In genomic region chr11:1673841-1674193, GRCh38 we compare ENCODE assay signal across 1 cellular context.
TF ChIP-seq lines count a peak whose summit lies in the region.

No MANE protein-coding gene starts in this region.

TF ChIP-seq in HepG2, 621 proteins besides CTCF, POLR2A, EP300 and RAD21 (continues in another document):
- 0 out of 2 replicates have a peak, but pooled peaks have one; percentile 32 for TF ChIP-seq GFI1 (CRISPR knock-in tag; IDR thresholded peaks at IDR 0.05; ENCODE audit: borderline replicate concordance)
- TF ChIP-seq ETV5 (CRISPR knock-in tag; IDR thresholded peaks at IDR 0.05; ENCODE audit: borderline replicate concordance), result peak; percentile 79; the same call in 1 of the 2 replicates
- no peak for TF ChIP-seq POGZ (CRISPR knock-in tag; IDR thresholded peaks at IDR 0.05)
- TF ChIP-seq ZNF562 (CRISPR knock-in tag; IDR thresholded peaks at IDR 0.05; ENCODE audit: borderline replicate concordance), result no peak
- TF ChIP-seq ZNF720 (CRISPR knock-in tag; IDR thresholded peaks at IDR 0.05), result no peak
- peak; percentile 59; the same call in 1 of the 2 replicates for TF ChIP-seq SOX13 (IDR thresholded peaks at IDR 0.05)
- peak in 1 of 2 experiments; percentile 85; a peak in 2 of 4 replicates for TF ChIP-seq SOX13 (CRISPR knock-in tag; conservative IDR thresholded peaks at IDR 0.05 in 1 of 2, IDR thresholded peaks at IDR 0.05 in 1 of 2)
- no peak for TF ChIP-seq ZNF547 (CRISPR knock-in tag; IDR thresholded peaks at IDR 0.05)
- TF ChIP-seq ELF3 (CRISPR knock-in tag; IDR thresholded peaks at IDR 0.05), result peak; percentile 74; the same call in 1 of the 2 replicates
- TF ChIP-seq ZNF891 (CRISPR knock-in tag; IDR thresholded peaks at IDR 0.05), result no peak
- no peak for TF ChIP-seq CHD4 (IDR thresholded peaks at IDR 0.05; ENCODE audit: borderline replicate concordance, low read length)
- TF ChIP-seq TP53 (CRISPR knock-in tag; conservative IDR thresholded peaks at IDR 0.05), result no peak
- TF ChIP-seq ZNF615 (CRISPR knock-in tag; IDR thresholded peaks at IDR 0.05; ENCODE audit: borderline replicate concordance), result no peak
- TF ChIP-seq MXI1 (IDR thresholded peaks at IDR 0.05; ENCODE audit: borderline replicate concordance, low read depth, low read length), result no peak
- no peak for TF ChIP-seq MYNN (CRISPR knock-in tag; IDR thresholded peaks at IDR 0.05; ENCODE audit: low read depth)
- TF ChIP-seq IKZF1 (IDR thresholded peaks at IDR 0.05), result no peak
- peak; percentile 19; the same call in 1 of the 2 replicates for TF ChIP-seq ZKSCAN8 (CRISPR knock-in tag; IDR thresholded peaks at IDR 0.05; ENCODE audit: borderline replicate concordance)
- no peak for TF ChIP-seq SOX6 (IDR thresholded peaks at IDR 0.05)
- peak; percentile 82 for TF ChIP-seq SOX6 (CRISPR knock-in tag; IDR thresholded peaks at IDR 0.05)
- TF ChIP-seq ZC3H4 (CRISPR knock-in tag; IDR thresholded peaks at IDR 0.05; ENCODE audit: borderline replicate concordance), result no peak
- TF ChIP-seq ERF (CRISPR knock-in tag; IDR thresholded peaks at IDR 0.05), result no peak
- no peak for TF ChIP-seq EZH2 (conservative IDR thresholded peaks at IDR 0.05; ENCODE audit: low read depth, low read length)
- peak; percentile 43 for TF ChIP-seq ZEB1 (IDR thresholded peaks at IDR 0.05; ENCODE audit: insufficient replicate concordance, low read depth)
- no peak for TF ChIP-seq ZNF563 (CRISPR knock-in tag; IDR thresholded peaks at IDR 0.05)
- no peak for TF ChIP-seq BCLAF1 (IDR thresholded peaks at IDR 0.05)
- TF ChIP-seq ZBTB49 (CRISPR knock-in tag; IDR thresholded peaks at IDR 0.05; ENCODE audit: borderline replicate concordance), result no peak
- TF ChIP-seq NFE2 (CRISPR knock-in tag; IDR thresholded peaks at IDR 0.05), result no peak
- TF ChIP-seq PAF1 (CRISPR knock-in tag; IDR thresholded peaks at IDR 0.05), result no peak
- TF ChIP-seq FOXA1 (IDR thresholded peaks at IDR 0.05), result no peak
- peak; percentile 66 for TF ChIP-seq FOXA1 (CRISPR knock-in tag; IDR thresholded peaks at IDR 0.05)
- TF ChIP-seq SP140L (CRISPR knock-in tag; IDR thresholded peaks at IDR 0.05; ENCODE audit: borderline replicate concordance), result no peak
- TF ChIP-seq CEBPB (IDR thresholded peaks at IDR 0.05; ENCODE audit: borderline replicate concordance, low read depth, low read length), result 0 out of 2 replicates have a peak, but pooled peaks have one; percentile 18
- TF ChIP-seq RARG (CRISPR knock-in tag; IDR thresholded peaks at IDR 0.05; ENCODE audit: low read depth), result no peak
- TF ChIP-seq ZBTB3 (CRISPR knock-in tag; IDR thresholded peaks at IDR 0.05; ENCODE audit: borderline replicate concordance, low read depth), result no peak
- TF ChIP-seq CAMTA2 (CRISPR knock-in tag; IDR thresholded peaks at IDR 0.05; ENCODE audit: borderline replicate concordance), result no peak
- no peak for TF ChIP-seq MXD1 (CRISPR knock-in tag; IDR thresholded peaks at IDR 0.05)
- no peak for TF ChIP-seq HNRNPK (IDR thresholded peaks at IDR 0.05; ENCODE audit: low read depth, low read length, poor library complexity, severe bottlenecking)
- no peak for TF ChIP-seq RAD51 (IDR thresholded peaks at IDR 0.05; ENCODE audit: borderline replicate concordance)
- no peak for TF ChIP-seq TAF1 (CRISPR knock-in tag; IDR thresholded peaks at IDR 0.05)
- 0 out of 2 replicates have a peak, but pooled peaks have one; percentile 63 for TF ChIP-seq ZNF878 (CRISPR knock-in tag; IDR thresholded peaks at IDR 0.05)
- no peak for TF ChIP-seq ZNF552 (CRISPR knock-in tag; IDR thresholded peaks at IDR 0.05; ENCODE audit: borderline replicate concordance)
- no peak for TF ChIP-seq ZBTB10 (CRISPR knock-in tag; IDR thresholded peaks at IDR 0.05; ENCODE audit: borderline replicate concordance)
- TF ChIP-seq ZMYM2 (CRISPR knock-in tag; IDR thresholded peaks at IDR 0.05), result no peak
- TF ChIP-seq TARDBP (CRISPR knock-in tag; IDR thresholded peaks at IDR 0.05), result no peak
- no peak for TF ChIP-seq ZNF564 (CRISPR knock-in tag; IDR thresholded peaks at IDR 0.05)
- TF ChIP-seq ZNF709 (CRISPR knock-in tag; IDR thresholded peaks at IDR 0.05), result no peak
- TF ChIP-seq SCMH1 (CRISPR knock-in tag; IDR thresholded peaks at IDR 0.05; ENCODE audit: borderline replicate concordance), result no peak
- peak; percentile 14; the same call in 1 of the 2 replicates for TF ChIP-seq ONECUT2 (CRISPR knock-in tag; IDR thresholded peaks at IDR 0.05)
- TF ChIP-seq NRL (CRISPR knock-in tag; IDR thresholded peaks at IDR 0.05; ENCODE audit: borderline replicate concordance), result no peak
- 0 out of 2 replicates have a peak, but pooled peaks have one; percentile 8 for TF ChIP-seq SMAD3 (CRISPR knock-in tag; IDR thresholded peaks at IDR 0.05)
- no peak for TF ChIP-seq ZNF629 (CRISPR knock-in tag; conservative IDR thresholded peaks at IDR 0.05)
- peak; percentile 69; the same call in 1 of the 2 replicates for TF ChIP-seq IRF2 (CRISPR knock-in tag; IDR thresholded peaks at IDR 0.05)
- no peak for TF ChIP-seq SETDB1 (CRISPR knock-in tag; IDR thresholded peaks at IDR 0.05; ENCODE audit: borderline replicate concordance)
- no peak for TF ChIP-seq ZSCAN29 (CRISPR knock-in tag; conservative IDR thresholded peaks at IDR 0.05)
- TF ChIP-seq MTF2 (CRISPR knock-in tag; IDR thresholded peaks at IDR 0.05; ENCODE audit: borderline replicate concordance), result no peak
- no peak for TF ChIP-seq ZNF678 (CRISPR knock-in tag; IDR thresholded peaks at IDR 0.05)
- peak; percentile 100 for TF ChIP-seq MED1 (CRISPR knock-in tag; IDR thresholded peaks at IDR 0.05)
- no peak for TF ChIP-seq ZSCAN5A (CRISPR knock-in tag; IDR thresholded peaks at IDR 0.05; ENCODE audit: borderline replicate concordance)
- TF ChIP-seq THAP8 (CRISPR knock-in tag; IDR thresholded peaks at IDR 0.05; ENCODE audit: borderline replicate concordance), result no peak
- no peak for TF ChIP-seq HNRNPH1 (optimal IDR thresholded peaks at IDR 0.05; ENCODE audit: low read depth, low read length)
- no peak for TF ChIP-seq ZNF281 (CRISPR knock-in tag; IDR thresholded peaks at IDR 0.05; ENCODE audit: borderline replicate concordance)
- TF ChIP-seq NCOR1 (IDR thresholded peaks at IDR 0.05; ENCODE audit: borderline replicate concordance, low read length), result no peak; the same call in 1 of the 2 replicates
- TF ChIP-seq HCFC1 (IDR thresholded peaks at IDR 0.05; ENCODE audit: low read depth, low read length), result no peak
- peak; percentile 93 for TF ChIP-seq TCF7 (IDR thresholded peaks at IDR 0.05; ENCODE audit: low read depth)
- no peak for TF ChIP-seq ZNF101 (CRISPR knock-in tag; IDR thresholded peaks at IDR 0.05; ENCODE audit: borderline replicate concordance, low read depth)
- TF ChIP-seq MBD4 (IDR thresholded peaks at IDR 0.05; ENCODE audit: borderline replicate concordance, low read length), result no peak
- peak; percentile 35; the same call in 1 of the 2 replicates for TF ChIP-seq THAP11 (CRISPR knock-in tag; IDR thresholded peaks at IDR 0.05)
- peak; percentile 97 for TF ChIP-seq GATA4 (IDR thresholded peaks at IDR 0.05; ENCODE audit: borderline replicate concordance, low read depth)
